Comparison of ENCODE assay signal across 1 cellular context in the genomic region with DNA sequence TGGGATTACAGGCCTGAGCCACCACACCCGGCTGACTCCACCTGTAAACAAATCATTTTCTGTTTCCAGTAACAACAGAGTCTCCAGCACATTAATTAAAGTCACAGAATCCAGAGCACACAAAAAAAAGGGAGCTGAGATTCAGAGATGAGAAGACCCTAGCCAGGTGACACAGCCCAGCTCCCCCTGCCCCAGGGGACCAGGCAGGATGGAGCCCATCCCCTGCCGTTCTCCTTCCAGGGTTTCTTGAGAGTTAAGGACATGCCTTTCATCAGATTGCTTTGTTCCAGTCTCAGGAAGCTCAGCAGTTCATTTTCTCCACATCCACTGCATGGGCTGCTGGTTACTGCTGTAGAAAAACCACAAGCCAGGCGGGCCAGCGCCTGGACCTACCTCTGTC.
TF ChIP-seq lines count a peak whose summit lies in the region.

No MANE protein-coding gene starts in this region.

TF ChIP-seq in H1, 55 proteins besides CTCF, POLR2A, EP300 and RAD21:
- TF ChIP-seq NANOG (IDR thresholded peaks at IDR 0.05; ENCODE audit: insufficient read depth, low read depth, low read length, poor library complexity, severe bottlenecking) (no peak), GABPA (IDR thresholded peaks at IDR 0.05; ENCODE audit: borderline replicate concordance, insufficient read depth, low read length) (no peak), TBP (IDR thresholded peaks at IDR 0.05; ENCODE audit: low read depth, low read length) (no peak), HDAC2 (IDR thresholded peaks at IDR 0.05; ENCODE audit: borderline replicate concordance in 1 of 2, low read depth in 2 of 2, low read length in 2 of 2) (no peak), CEBPB (IDR thresholded peaks at IDR 0.05; ENCODE audit: low read depth, low read length) (no peak), EGR1 (IDR thresholded peaks at IDR 0.05; ENCODE audit: borderline replicate concordance, low read depth, low read length) (no peak), SIX5 (IDR thresholded peaks at IDR 0.05; ENCODE audit: low read depth, low read length) (no peak), SP1 (IDR thresholded peaks at IDR 0.05; ENCODE audit: low read depth, low read length) (no peak), POLR2AphosphoS5 (IDR thresholded peaks at IDR 0.05; ENCODE audit: low read depth, low read length) (no peak), USF2 (IDR thresholded peaks at IDR 0.05; ENCODE audit: low read length) (no peak), ATF2 (IDR thresholded peaks at IDR 0.05; ENCODE audit: low read length) (no peak), KDM4A (IDR thresholded peaks at IDR 0.05; ENCODE audit: low read depth, low read length, severe bottlenecking) (no peak), SRF (IDR thresholded peaks at IDR 0.05; ENCODE audit: low read depth, low read length) (no peak), EZH2 (IDR thresholded peaks at IDR 0.05; ENCODE audit: low read depth, low read length, severe bottlenecking) (no peak), SIRT6 (IDR thresholded peaks at IDR 0.05; ENCODE audit: low read length) (no peak), CBX8 (IDR thresholded peaks at IDR 0.05; ENCODE audit: borderline replicate concordance, low read depth, low read length) (no peak)
